In genomic region chr6:90537723-90538407, GRCh38 we compare ENCODE assay signal across 9 cellular contexts. TPM values are rescaled to one million over a fixed set of nuclear protein-coding genes. Genes with fewer than 3 reads are reported as not detected.
A peak's percentile ranks its signal among the peaks of the same experiment; 100 is the strongest.
DNase-seq lines count a peak whose midpoint lies in the region; ATAC-seq and TF ChIP-seq lines count a peak whose summit lies in the region.
"Had no signal": no experiment of that assay in that cellular context is flagged by ENCODE, and none has a peak within 500 bp of the region (broad histone marks: within the 10 kb centered on the region; RNA-seq: fewer than 3 reads in every experiment).

No MANE protein-coding gene starts in this region.

- peak; percentile 32 for DNase-seq in A172 (ENCODE audit: low spot score)
- peak; percentile 89 for DNase-seq in NB4 (ENCODE audit: low read depth)
- DNase-seq in fibroblast of the aortic adventitia (ENCODE audit: low read depth), result peak; percentile 18
- DNase-seq in NCI-H187 (lab: John Stamatoyannopoulos, UW), result no peak
- DNase-seq in activated naive CD4-positive, alpha-beta T cell (lab: John Stamatoyannopoulos, UW), result no peak
- DNase-seq in NCI-H187 treated with DMSO at 0.1 percent for 48 hours (lab: John Stamatoyannopoulos, UW), result no peak
- no peak for DNase-seq in nucleus accumbens (lab: John Stamatoyannopoulos, UW)
- DNase-seq: foreskin keratinocyte had no signal

- TF ChIP-seq CTCF in NB4 (IDR thresholded peaks at IDR 0.05; ENCODE audit: low read depth, low read length) (no peak), fibroblast of the aortic adventitia (IDR thresholded peaks at IDR 0.05; ENCODE audit: insufficient read depth, low read length) (no peak)

- no peak overlapping the region for H3K4me3 ChIP-seq in NB4 (ENCODE audit: low read depth, low read length)
- H3K4me3 ChIP-seq in fibroblast of the aortic adventitia (ENCODE audit: low read depth, low read length), result no peak overlapping the region

- TF ChIP-seq POLR2A in NB4 (IDR thresholded peaks at IDR 0.05; ENCODE audit: extremely low read depth, insufficient read length), result no peak

- peak; percentile 57 for ATAC-seq in GM19463 (IDR thresholded peaks at IDR 0.05; ENCODE audit: unreplicated experiment)
- ATAC-seq: foreskin keratinocyte had no signal

RNA-seq across cellular contexts. Expression of gene MAP3K7, which starts 49.0 kb away (rescaled TPM):
- 26.3 and 30.0 TPM in 2 replicates for total RNA-seq in A172 (2014; rRNA removed; shearing (Covaris generic))
- 28.8 and 36.0 TPM in 2 replicates for total RNA-seq in fibroblast of the aortic adventitia (ENCODE audit: low replicate concordance)

Comparison
In these comparisons a context has a peak if more than half of its experiments do, and no peak if none do; other contexts are left out.
1. DNase-seq: peak in A172 (single experiment), NB4 (single experiment) and fibroblast of the aortic adventitia (single experiment); none in NCI-H187 (0 of 2), activated naive CD4-positive, alpha-beta T cell (0 of 4), NCI-H187 treated with DMSO at 0.1 percent for 48 hours (single experiment) and nucleus accumbens (0 of 56).